ENCODE assay signal across 1 cellular context in the genomic region with DNA sequence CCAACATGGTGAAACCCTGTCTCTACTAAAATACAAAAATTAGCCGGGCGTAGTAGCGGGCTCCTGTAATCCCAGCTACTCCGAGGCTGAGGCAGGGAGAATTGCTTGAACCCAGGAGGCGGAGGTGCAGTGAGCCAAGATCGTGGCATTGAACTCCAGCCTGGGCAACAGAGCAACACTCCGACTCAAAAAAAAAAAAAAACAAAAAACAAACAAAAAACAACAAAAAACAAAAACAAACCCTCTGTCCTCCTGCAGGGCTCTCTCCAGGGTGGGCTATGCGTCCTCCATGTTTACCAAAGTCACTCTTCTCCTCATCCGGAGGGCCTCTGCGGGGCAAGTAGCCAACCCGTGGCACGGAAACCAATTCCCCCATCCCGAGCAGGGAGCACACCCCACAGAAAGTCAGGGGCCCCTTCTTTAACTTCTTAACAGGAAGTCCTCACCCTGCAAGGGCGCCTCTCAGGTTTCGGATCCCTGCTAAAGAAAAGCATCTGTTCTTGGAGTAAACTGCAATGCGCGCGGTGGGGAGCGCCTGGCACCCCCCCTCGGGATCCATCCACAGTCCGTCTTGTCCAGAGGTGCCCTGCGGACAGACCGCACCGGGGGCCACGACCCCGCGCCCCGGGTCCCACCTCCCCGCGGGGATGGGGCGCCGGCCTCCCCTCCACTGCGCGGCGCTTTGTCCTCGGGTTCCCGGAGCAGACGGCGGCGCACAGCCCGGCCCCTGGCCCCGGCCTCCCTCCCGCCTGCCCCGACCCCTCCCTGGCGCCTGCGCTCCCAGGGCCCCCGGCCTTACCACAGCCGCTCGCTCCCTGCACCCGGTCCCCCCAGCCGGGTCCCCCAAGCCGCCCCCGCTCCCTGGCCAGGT.
TF ChIP-seq lines count a peak whose summit lies in the region.

No MANE protein-coding gene starts in this region.

TF ChIP-seq in HepG2, 621 proteins besides CTCF, POLR2A, EP300 and RAD21 (continued from another document and continues in another):
- TF ChIP-seq, protein P1, sequence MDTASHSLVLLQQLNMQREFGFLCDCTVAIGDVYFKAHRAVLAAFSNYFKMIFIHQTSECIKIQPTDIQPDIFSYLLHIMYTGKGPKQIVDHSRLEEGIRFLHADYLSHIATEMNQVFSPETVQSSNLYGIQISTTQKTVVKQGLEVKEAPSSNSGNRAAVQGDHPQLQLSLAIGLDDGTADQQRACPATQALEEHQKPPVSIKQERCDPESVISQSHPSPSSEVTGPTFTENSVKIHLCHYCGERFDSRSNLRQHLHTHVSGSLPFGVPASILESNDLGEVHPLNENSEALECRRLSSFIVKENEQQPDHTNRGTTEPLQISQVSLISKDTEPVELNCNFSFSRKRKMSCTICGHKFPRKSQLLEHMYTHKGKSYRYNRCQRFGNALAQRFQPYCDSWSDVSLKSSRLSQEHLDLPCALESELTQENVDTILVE (CRISPR knock-in tag; IDR thresholded peaks at IDR 0.05): no peak
- no peak for TF ChIP-seq PHF5A (CRISPR knock-in tag; IDR thresholded peaks at IDR 0.05; ENCODE audit: low read depth, unreplicated experiment)
- TF ChIP-seq YEATS4 (CRISPR knock-in tag; IDR thresholded peaks at IDR 0.05; ENCODE audit: borderline replicate concordance): 0 out of 2 replicates have a peak, but pooled peaks have one; percentile 23
- TF ChIP-seq ZBTB38 (CRISPR knock-in tag; IDR thresholded peaks at IDR 0.05): no peak
- no peak for TF ChIP-seq ZNF292 (CRISPR knock-in tag; IDR thresholded peaks at IDR 0.05; ENCODE audit: borderline replicate concordance, low read depth)
- no peak for TF ChIP-seq THAP9 (CRISPR knock-in tag; IDR thresholded peaks at IDR 0.05; ENCODE audit: borderline replicate concordance)
- TF ChIP-seq HOMEZ (CRISPR knock-in tag; IDR thresholded peaks at IDR 0.05; ENCODE audit: low read depth): no peak
- peak; percentile 39; the same call in 1 of the 2 replicates for TF ChIP-seq GABPB1 (CRISPR knock-in tag; IDR thresholded peaks at IDR 0.05)
- no peak for TF ChIP-seq BRD4 (CRISPR knock-in tag; IDR thresholded peaks at IDR 0.05)
- TF ChIP-seq DMTF1 (CRISPR knock-in tag; IDR thresholded peaks at IDR 0.05): no peak
- TF ChIP-seq SP4 (CRISPR knock-in tag; IDR thresholded peaks at IDR 0.05): peak; percentile 51; the same call in 1 of the 2 replicates
- TF ChIP-seq ZFY (CRISPR knock-in tag; IDR thresholded peaks at IDR 0.05): peak; percentile 13; the same call in 1 of the 2 replicates
- TF ChIP-seq ZNF549 (CRISPR knock-in tag; IDR thresholded peaks at IDR 0.05): no peak
- no peak for TF ChIP-seq ARID4A (CRISPR knock-in tag; IDR thresholded peaks at IDR 0.05; ENCODE audit: borderline replicate concordance)
- 0 out of 2 replicates have a peak, but pooled peaks have one; percentile 25 for TF ChIP-seq ZSCAN21 (CRISPR knock-in tag; IDR thresholded peaks at IDR 0.05; ENCODE audit: borderline replicate concordance)
- no peak for TF ChIP-seq ZNF451 (CRISPR knock-in tag; IDR thresholded peaks at IDR 0.05)
- TF ChIP-seq, protein P2, sequence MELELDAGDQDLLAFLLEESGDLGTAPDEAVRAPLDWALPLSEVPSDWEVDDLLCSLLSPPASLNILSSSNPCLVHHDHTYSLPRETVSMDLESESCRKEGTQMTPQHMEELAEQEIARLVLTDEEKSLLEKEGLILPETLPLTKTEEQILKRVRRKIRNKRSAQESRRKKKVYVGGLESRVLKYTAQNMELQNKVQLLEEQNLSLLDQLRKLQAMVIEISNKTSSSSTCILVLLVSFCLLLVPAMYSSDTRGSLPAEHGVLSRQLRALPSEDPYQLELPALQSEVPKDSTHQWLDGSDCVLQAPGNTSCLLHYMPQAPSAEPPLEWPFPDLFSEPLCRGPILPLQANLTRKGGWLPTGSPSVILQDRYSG (CRISPR knock-in tag; IDR thresholded peaks at IDR 0.05): no peak
- no peak for TF ChIP-seq ZNF737 (CRISPR knock-in tag; IDR thresholded peaks at IDR 0.05; ENCODE audit: borderline replicate concordance)
- TF ChIP-seq, protein P3, sequence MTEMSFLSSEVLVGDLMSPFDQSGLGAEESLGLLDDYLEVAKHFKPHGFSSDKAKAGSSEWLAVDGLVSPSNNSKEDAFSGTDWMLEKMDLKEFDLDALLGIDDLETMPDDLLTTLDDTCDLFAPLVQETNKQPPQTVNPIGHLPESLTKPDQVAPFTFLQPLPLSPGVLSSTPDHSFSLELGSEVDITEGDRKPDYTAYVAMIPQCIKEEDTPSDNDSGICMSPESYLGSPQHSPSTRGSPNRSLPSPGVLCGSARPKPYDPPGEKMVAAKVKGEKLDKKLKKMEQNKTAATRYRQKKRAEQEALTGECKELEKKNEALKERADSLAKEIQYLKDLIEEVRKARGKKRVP (CRISPR knock-in tag; IDR thresholded peaks at IDR 0.05): no peak
- TF ChIP-seq ZNF251 (CRISPR knock-in tag; IDR thresholded peaks at IDR 0.05): no peak
- TF ChIP-seq FOXA1 (IDR thresholded peaks at IDR 0.05): no peak
- no peak for TF ChIP-seq FOXA1 (CRISPR knock-in tag; IDR thresholded peaks at IDR 0.05)
- TF ChIP-seq ZNF674 (CRISPR knock-in tag; IDR thresholded peaks at IDR 0.05; ENCODE audit: low read depth): no peak
- TF ChIP-seq PHF21A (CRISPR knock-in tag; IDR thresholded peaks at IDR 0.05): peak; percentile 43; the same call in 1 of the 2 replicates
- no peak for TF ChIP-seq SNRNP70 (IDR thresholded peaks at IDR 0.05; ENCODE audit: low read depth, low read length)
- no peak for TF ChIP-seq TRIM24 (CRISPR knock-in tag; IDR thresholded peaks at IDR 0.05)
- TF ChIP-seq, protein P4, sequence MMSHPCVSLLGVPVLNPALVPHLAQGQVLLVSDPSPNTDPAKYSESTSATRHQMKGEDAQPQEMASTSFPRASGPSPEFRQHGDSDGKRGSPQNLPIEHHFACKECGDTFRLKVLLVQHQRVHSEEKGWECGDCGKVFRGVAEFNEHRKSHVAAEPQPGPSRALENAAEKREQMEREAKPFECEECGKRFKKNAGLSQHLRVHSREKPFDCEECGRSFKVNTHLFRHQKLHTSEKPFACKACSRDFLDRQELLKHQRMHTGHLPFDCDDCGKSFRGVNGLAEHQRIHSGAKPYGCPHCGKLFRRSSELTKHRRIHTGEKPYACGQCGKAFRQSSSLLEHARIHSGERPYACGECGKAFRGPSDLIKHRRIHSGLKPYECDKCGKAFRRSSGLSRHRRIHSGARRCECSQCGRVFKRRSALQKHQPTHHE (CRISPR knock-in tag; IDR thresholded peaks at IDR 0.05; ENCODE audit: borderline replicate concordance): no peak
- no peak for TF ChIP-seq FOXM1 (CRISPR knock-in tag; IDR thresholded peaks at IDR 0.05)
- no peak for TF ChIP-seq LRRFIP1 (CRISPR knock-in tag; conservative IDR thresholded peaks at IDR 0.05)
- no peak for TF ChIP-seq ZNF282 (IDR thresholded peaks at IDR 0.05; ENCODE audit: partially characterized antibody)
- no peak for TF ChIP-seq NRL (CRISPR knock-in tag; IDR thresholded peaks at IDR 0.05; ENCODE audit: borderline replicate concordance)
- TF ChIP-seq SRSF4 (IDR thresholded peaks at IDR 0.05; ENCODE audit: low read depth, low read length, poor library complexity, severe bottlenecking): no peak
- TF ChIP-seq KLF12 (CRISPR knock-in tag; IDR thresholded peaks at IDR 0.05; ENCODE audit: borderline replicate concordance): no peak
- TF ChIP-seq ZNF577 (CRISPR knock-in tag; IDR thresholded peaks at IDR 0.05; ENCODE audit: borderline replicate concordance, low read depth): no peak
- TF ChIP-seq MXD4 (CRISPR knock-in tag; IDR thresholded peaks at IDR 0.05): no peak
- TF ChIP-seq SNAI1 (CRISPR knock-in tag; IDR thresholded peaks at IDR 0.05; ENCODE audit: borderline replicate concordance): no peak
- TF ChIP-seq FOXC1 (CRISPR knock-in tag; IDR thresholded peaks at IDR 0.05; ENCODE audit: borderline replicate concordance): peak; percentile 21; the same call in 1 of the 2 replicates
- TF ChIP-seq, protein P5, sequence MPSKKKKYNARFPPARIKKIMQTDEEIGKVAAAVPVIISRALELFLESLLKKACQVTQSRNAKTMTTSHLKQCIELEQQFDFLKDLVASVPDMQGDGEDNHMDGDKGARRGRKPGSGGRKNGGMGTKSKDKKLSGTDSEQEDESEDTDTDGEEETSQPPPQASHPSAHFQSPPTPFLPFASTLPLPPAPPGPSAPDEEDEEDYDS (CRISPR knock-in tag; IDR thresholded peaks at IDR 0.05): no peak
- no peak for TF ChIP-seq FOSL2 (CRISPR knock-in tag; IDR thresholded peaks at IDR 0.05)
- TF ChIP-seq HOXA7 (CRISPR knock-in tag; IDR thresholded peaks at IDR 0.05): no peak
